ENCODE assay signal across 1 cellular context in the genomic region with DNA sequence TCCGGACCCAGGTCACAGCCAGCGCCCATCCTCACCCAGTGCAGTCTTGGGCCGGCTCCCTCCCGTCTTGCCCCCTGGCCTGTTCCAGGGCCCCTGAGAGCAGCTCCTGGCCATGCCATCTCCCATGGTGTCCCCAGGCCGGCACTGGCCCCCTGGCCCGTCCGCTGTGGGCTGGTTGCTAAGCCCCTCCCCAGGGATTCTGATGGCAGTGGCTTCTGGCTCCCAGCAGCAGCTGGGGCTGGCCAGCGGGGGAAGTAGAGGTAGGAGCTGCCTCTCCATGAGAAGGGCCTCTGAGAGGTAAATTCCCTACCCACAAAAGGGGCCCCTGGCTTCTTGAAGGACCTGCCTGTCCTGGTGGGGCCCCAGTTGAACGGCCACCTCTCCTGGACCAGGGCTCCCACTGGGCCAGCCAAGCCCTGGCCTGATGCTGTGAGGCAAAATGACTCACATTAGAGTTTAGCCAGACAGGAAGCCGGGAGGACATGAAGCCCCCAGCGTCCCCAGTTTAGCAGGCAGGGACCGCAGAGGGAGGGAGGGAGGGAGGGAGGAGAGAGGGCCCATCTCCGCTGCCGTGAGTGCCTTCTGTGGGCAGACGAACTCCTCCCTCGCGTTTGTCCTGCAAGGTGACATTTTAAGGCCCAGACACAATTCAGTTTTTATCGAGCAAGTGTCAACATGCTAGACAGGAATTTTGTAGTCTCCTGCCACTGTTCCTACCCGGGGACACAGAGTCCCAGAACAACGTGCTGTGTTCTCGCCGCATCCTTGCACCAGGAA.
TF ChIP-seq lines count a peak whose summit lies in the region.

No MANE protein-coding gene starts in this region.

TF ChIP-seq in GM23338, 12 proteins besides CTCF, POLR2A, EP300 and RAD21 (continued from another document):
- TF ChIP-seq, protein P1, sequence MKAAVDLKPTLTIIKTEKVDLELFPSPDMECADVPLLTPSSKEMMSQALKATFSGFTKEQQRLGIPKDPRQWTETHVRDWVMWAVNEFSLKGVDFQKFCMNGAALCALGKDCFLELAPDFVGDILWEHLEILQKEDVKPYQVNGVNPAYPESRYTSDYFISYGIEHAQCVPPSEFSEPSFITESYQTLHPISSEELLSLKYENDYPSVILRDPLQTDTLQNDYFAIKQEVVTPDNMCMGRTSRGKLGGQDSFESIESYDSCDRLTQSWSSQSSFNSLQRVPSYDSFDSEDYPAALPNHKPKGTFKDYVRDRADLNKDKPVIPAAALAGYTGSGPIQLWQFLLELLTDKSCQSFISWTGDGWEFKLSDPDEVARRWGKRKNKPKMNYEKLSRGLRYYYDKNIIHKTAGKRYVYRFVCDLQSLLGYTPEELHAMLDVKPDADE (IDR thresholded peaks at IDR 0.05), result no peak
- TF ChIP-seq STAT1 (IDR thresholded peaks at IDR 0.05; ENCODE audit: unreplicated experiment) (no peak), JUNB (IDR thresholded peaks at IDR 0.05; ENCODE audit: unreplicated experiment) (no peak), ZNF114 (CRISPR knock-in tag; IDR thresholded peaks at IDR 0.05) (no peak)
